9 cellular contexts compared by ENCODE assay signal in the genomic region with DNA sequence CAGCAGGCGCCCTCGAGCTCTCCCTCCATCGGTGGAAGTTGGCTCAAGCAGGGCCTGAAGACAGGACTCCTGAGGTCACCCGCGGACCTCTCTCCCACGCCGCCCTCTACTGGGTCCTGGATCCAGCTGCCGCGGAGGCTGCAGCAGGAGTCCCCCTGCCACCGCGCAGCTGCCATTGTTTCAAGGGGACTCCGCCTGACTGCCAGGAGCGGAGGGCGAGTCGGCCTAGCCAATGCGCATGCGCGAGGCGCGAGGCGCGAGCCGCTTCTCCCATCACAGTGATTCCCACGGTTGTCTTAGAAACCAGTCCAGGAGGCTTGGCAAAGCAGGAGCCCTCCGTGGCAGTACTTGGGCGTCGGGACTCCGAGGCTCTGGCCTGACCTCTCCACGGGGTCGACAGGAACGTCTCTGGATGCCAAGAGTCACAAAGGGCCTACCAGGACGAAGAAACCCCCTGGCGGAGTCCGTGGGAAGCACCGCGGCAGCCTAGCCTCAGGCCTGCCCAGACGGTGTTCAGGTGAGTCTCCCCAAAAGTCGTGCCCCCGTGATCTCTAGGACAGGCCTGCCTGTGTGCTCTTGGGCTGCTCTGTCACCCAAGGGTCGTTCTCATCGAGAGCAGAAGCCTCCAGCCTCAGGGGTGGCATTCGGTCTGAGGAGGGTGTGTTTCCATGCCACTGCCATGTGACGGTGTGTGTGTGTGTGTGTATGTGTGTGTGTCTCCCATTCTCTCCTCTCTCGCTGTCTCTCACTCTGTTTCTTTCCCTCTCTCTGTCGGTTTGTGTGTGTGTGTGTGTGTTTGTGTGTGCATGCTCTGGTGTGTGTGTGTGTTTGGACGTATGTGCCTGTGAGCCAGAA.
DNase-seq lines count a peak whose midpoint lies in the region; ATAC-seq, FAIRE-seq and TF ChIP-seq lines count a peak whose summit lies in the region.
"Had no signal": no experiment of that assay in that cellular context is flagged by ENCODE, and none has a peak within 500 bp of the region (broad histone marks: within the 10 kb centered on the region; RNA-seq: fewer than 3 reads in every experiment).

No MANE protein-coding gene starts in this region.

- DNase-seq in DMS153 treated with DMSO at 0.1 percent for 48 hours (lab: John Stamatoyannopoulos, UW; ENCODE audit: unreplicated experiment) (peak; percentile 83), NCI-H1105 treated with DMSO at 0.1 percent for 48 hours (lab: John Stamatoyannopoulos, UW) (peak; percentile 83), esophagus muscularis mucosa (ENCODE audit: extremely low spot score) (no peak), pancreas (peak in 5 of 6 donors; percentile 22 to 78 (median 50)), transverse colon (peak; percentile 27), ureter (ENCODE audit: low spot score) (no peak)
- peak; percentile 19 to 33 (median 30) for DNase-seq in activated CD8-positive, alpha-beta memory T cell treated with anti-CD3 and anti-CD28 coated beads for 48 hours (ENCODE audit: low read depth in 2 of 3, low spot score in 2 of 3)

- intact Hi-C loops in esophagus muscularis mucosa (cut with DNase I) (no loop called here), pancreas (cut with DNase I) (no loop called here), transverse colon (cut with DNase I; ENCODE audit: low total_unique reads) (no loop called here)

- in situ Hi-C loops in transverse colon (cut with MboI; ENCODE audit: low pct_ligation_motif_present in 1 of 4, low pct_unique_long_range_greater_than_20kb in 1 of 4, low sequenced_read_pairs in 3 of 4): loop anchor here in 1 of 4 donors (25.0 kb wide), 1 partner anchor 125 kb away; no protein-coding TSS in a partner anchor

- H3K27ac ChIP-seq in esophagus muscularis mucosa (replicated peaks in 1 of 4) (no peak overlapping the region), pancreas (no peak overlapping the region), transverse colon (no peak overlapping the region)
- H3K27ac ChIP-seq: PC-9 had no signal

- TF ChIP-seq CTCF in esophagus muscularis mucosa (IDR thresholded peaks at IDR 0.05) (peak; percentile 33 to 46 (median 37)), pancreas (IDR thresholded peaks at IDR 0.05) (no peak), transverse colon (IDR thresholded peaks at IDR 0.05) (peak; percentile 14 to 29 (median 19))

- TF ChIP-seq EP300 in esophagus muscularis mucosa (IDR thresholded peaks at IDR 0.05): no peak
- no peak for TF ChIP-seq EP300 in transverse colon (IDR thresholded peaks at IDR 0.05; ENCODE audit: low read depth)

- H3K27me3 ChIP-seq in esophagus muscularis mucosa (peaks cover 0 to 8% (median 0%) of the 10 kb centered on the region in 4 donors), pancreas (no peaks in the 10 kb centered on the region), transverse colon (no peaks in the 10 kb centered on the region)

- H3K4me3 ChIP-seq in esophagus muscularis mucosa (peak overlapping the region; percentile 47 to 59 (median 50)), pancreas (peak overlapping the region in 2 of 4 donors; percentile 7 to 38), transverse colon (peak overlapping the region in 3 of 4 donors; percentile 20 to 37 (median 21))
- H3K4me3 ChIP-seq: PC-9 had no signal

- TF ChIP-seq POLR2A in esophagus muscularis mucosa (IDR thresholded peaks at IDR 0.05; ENCODE audit: low read depth) (no peak), transverse colon (IDR thresholded peaks at IDR 0.05) (no peak)

- no peaks in the 10 kb centered on the region for H3K9me3 ChIP-seq in esophagus muscularis mucosa
- no peaks in the 10 kb centered on the region for H3K9me3 ChIP-seq in pancreas
- no peaks in the 10 kb centered on the region for H3K9me3 ChIP-seq in transverse colon

- peak; percentile 91 for ATAC-seq in GM21619 (IDR thresholded peaks at IDR 0.05; ENCODE audit: unreplicated experiment)
- peak; percentile 55 to 85 (median 78) for ATAC-seq in pancreas

- H3K4me1 ChIP-seq in esophagus muscularis mucosa (peaks cover 0 to 14% (median 8%) of the 10 kb centered on the region in 4 donors), pancreas (no peaks in the 10 kb centered on the region), transverse colon (no peaks in the 10 kb centered on the region)

- FAIRE-seq in pancreas (lab: Jason Lieb, UNC): no peak

- 32% methylated on average over 22 of the region's 46 CpGs for WGBS in esophagus muscularis mucosa
- WGBS in pancreas, 2 donors: 16 to 32% methylated on average over 41 to 46 of the region's 46 CpGs
- 46% methylated on average over 39 of the region's 46 CpGs; no CpG with 5 or more reads in 1 of the 2 donors for WGBS in transverse colon (ENCODE audit: low coverage in 1 of 2), 2 donors

- H3K36me3 ChIP-seq in esophagus muscularis mucosa (no peaks in the 10 kb centered on the region), pancreas (no peaks in the 10 kb centered on the region), transverse colon (no peaks in the 10 kb centered on the region)

Comparison
In these comparisons a context has a peak if more than half of its experiments do, and no peak if none do; other contexts are left out.
1. DNase-seq: peak in DMS153 treated with DMSO at 0.1 percent for 48 hours (single experiment), NCI-H1105 treated with DMSO at 0.1 percent for 48 hours (single experiment), activated CD8-positive, alpha-beta memory T cell treated with anti-CD3 and anti-CD28 coated beads for 48 hours (3 of 3), pancreas (5 of 6) and transverse colon (single experiment); none in esophagus muscularis mucosa (single experiment) and ureter (single experiment).
2. CTCF ChIP-seq: peak in esophagus muscularis mucosa (3 of 3) and transverse colon (5 of 5); none in pancreas (0 of 4).